26 cellular contexts compared by ENCODE assay signal in genomic region chr10:2106641-2107040, GRCh38.
A peak's percentile ranks its signal among the peaks of the same experiment; 100 is the strongest.
DNase-seq lines count a peak whose midpoint lies in the region; FAIRE-seq and TF ChIP-seq lines count a peak whose summit lies in the region.
"Had no signal": no experiment of that assay in that cellular context is flagged by ENCODE, and none has a peak within 500 bp of the region (broad histone marks: within the 10 kb centered on the region; RNA-seq: fewer than 3 reads in every experiment).

No MANE protein-coding gene starts in this region.

- no peak overlapping the region for H4K8ac ChIP-seq in neuronal stem cell (ENCODE audit: low read depth, low read length)

- no peak overlapping the region for H3K4ac ChIP-seq in neuronal stem cell (ENCODE audit: low read length)

- H3K36me3 ChIP-seq in bronchial epithelial cell (ENCODE audit: control insufficient read depth, insufficient read depth, low read length), result no peaks in the 10 kb centered on the region
- H3K36me3 ChIP-seq in neuronal stem cell (replicated peaks in 1 of 2; ENCODE audit: control insufficient read depth in 2 of 2, insufficient read depth in 2 of 2, low read length in 2 of 2), result no peaks in the 10 kb centered on the region
- H3K36me3 ChIP-seq: BE2C, BLaER1 had no signal

- no peak overlapping the region for H2BK120ac ChIP-seq in neuronal stem cell (ENCODE audit: low read depth, low read length)

- H3K79me1 ChIP-seq in neuronal stem cell (ENCODE audit: low read depth, low read length), result no peaks in the 10 kb centered on the region

- no peak overlapping the region for H3K9ac ChIP-seq in neuronal stem cell (ENCODE audit: low read depth, low read length, poor library complexity)
- H3K9ac ChIP-seq: BLaER1 had no signal

- H3K14ac ChIP-seq in neuronal stem cell (ENCODE audit: low read length), result no peak overlapping the region

- H3K27ac ChIP-seq in neuronal stem cell (replicated peaks; ENCODE audit: low read length), result no peak overlapping the region
- H3K27ac ChIP-seq: BLaER1 had no signal

- H4K91ac ChIP-seq in neuronal stem cell (ENCODE audit: low read depth, low read length, poor library complexity), result no peak overlapping the region

- no peak for FAIRE-seq in bronchial epithelial cell (lab: Jason Lieb, UNC)
- FAIRE-seq: A204.1, GM12878, GM12892, GM18507 had no signal

- peaks cover 0 to 2% of the 10 kb centered on the region in 2 donors for H3K9me3 ChIP-seq in neuronal stem cell (replicated peaks in 1 of 2; ENCODE audit: control insufficient read depth in 2 of 2, insufficient read depth in 1 of 2, low read depth in 1 of 2, low read length in 2 of 2)
- H3K9me3 ChIP-seq: BE2C, BLaER1 had no signal

- DNase-seq in NCI-H2171 treated with DMSO at 0.1 percent for 48 hours (lab: John Stamatoyannopoulos, UW), result peak; percentile 11
- no peak for DNase-seq in NCI-H2171 (lab: John Stamatoyannopoulos, UW)
- DNase-seq in bronchial epithelial cell (ENCODE audit: low read depth), result peak; percentile 5
- DNase-seq in epithelial cell of esophagus (ENCODE audit: low read depth), result peak; percentile 24
- no peak for DNase-seq in neuronal stem cell (ENCODE audit: low spot score)
- DNase-seq in NCI-H226, result no peak
- DNase-seq: 8988T; ACHN; BE2C; C1 segment of cervical spinal cord; CD4-positive, alpha-beta memory T cell; CD4-positive, CD25-positive, alpha-beta regulatory T cell; CD8-positive, alpha-beta memory T cell; COR-L47; DMS 273 treated with DMSO at 0.1 percent for 48 hours; DMS153; DMS53; DMS79; DND-41; EL; GDM1 had no signal

- H2BK15ac ChIP-seq in neuronal stem cell (ENCODE audit: low read length), result no peak overlapping the region

- no peak overlapping the region for H3K4me3 ChIP-seq in bronchial epithelial cell (ENCODE audit: low read depth, low read length)
- H3K4me3 ChIP-seq in epithelial cell of esophagus (ENCODE audit: low read length), result no peak overlapping the region
- no peak overlapping the region for H3K4me3 ChIP-seq in neuronal stem cell (ENCODE audit: low read length in 2 of 2)
- H3K4me3 ChIP-seq: BLaER1, GM12878 had no signal

- H3K27me3 ChIP-seq in bronchial epithelial cell (ENCODE audit: control insufficient read depth, insufficient read depth, low read length), result no peaks in the 10 kb centered on the region
- no peaks in the 10 kb centered on the region for H3K27me3 ChIP-seq in neuronal stem cell (ENCODE audit: control insufficient read depth in 3 of 3, insufficient read depth in 3 of 3, low read depth in 1 of 3, low read length in 3 of 3)
- H3K27me3 ChIP-seq: BE2C, BLaER1 had no signal

- no peak overlapping the region for H2BK12ac ChIP-seq in neuronal stem cell (ENCODE audit: low read length)

- no peak overlapping the region for H2AFZ ChIP-seq in neuronal stem cell (ENCODE audit: low read length)

- H2AK5ac ChIP-seq in neuronal stem cell (ENCODE audit: low read depth, low read length), result no peak overlapping the region

- H3K18ac ChIP-seq in neuronal stem cell (ENCODE audit: low read length), result no peak overlapping the region

- H3K23ac ChIP-seq in neuronal stem cell (ENCODE audit: low read depth, low read length, poor library complexity), result no peak overlapping the region

- no peak overlapping the region for H2BK5ac ChIP-seq in neuronal stem cell (ENCODE audit: low read length)

- no CpG with 5 or more reads among the region's 2 CpGs for WGBS in neuronal stem cell (ENCODE audit: extremely low coverage in 2 of 2, insufficient read length in 2 of 2, insufficient replicate concordance in 1 of 2), 2 donors

- no peak overlapping the region for H3K4me2 ChIP-seq in neuronal stem cell (ENCODE audit: insufficient read depth, low read length, poor library complexity, severe bottlenecking)
- H3K4me2 ChIP-seq: BLaER1 had no signal

- H3K4me1 ChIP-seq in neuronal stem cell (ENCODE audit: control insufficient read depth in 2 of 2, insufficient read depth in 1 of 2, low read depth in 1 of 2, low read length in 2 of 2), result no peaks in the 10 kb centered on the region
- H3K4me1 ChIP-seq: BE2C, BLaER1 had no signal

- TF ChIP-seq CTCF in bronchial epithelial cell (IDR thresholded peaks at IDR 0.05; ENCODE audit: insufficient read depth, low read length, severe bottlenecking), result no peak
- no peak for TF ChIP-seq CTCF in epithelial cell of esophagus (IDR thresholded peaks at IDR 0.05; ENCODE audit: insufficient read depth, low read depth, low read length, missing control alignments)

Comparison
In these comparisons a context has a peak if more than half of its experiments do, and no peak if none do; other contexts are left out.
1. DNase-seq: peak in NCI-H2171 treated with DMSO at 0.1 percent for 48 hours (single experiment), bronchial epithelial cell (single experiment) and epithelial cell of esophagus (single experiment); none in NCI-H2171 (single experiment), neuronal stem cell (single experiment) and NCI-H226 (single experiment).